In genomic region chr4:164383187-164384181, GRCh38 we compare ENCODE assay signal across 8 cellular contexts.
DNase-seq lines count a peak whose midpoint lies in the region; ATAC-seq and TF ChIP-seq lines count a peak whose summit lies in the region.

No MANE protein-coding gene starts in this region.

- H3F3A ChIP-seq in neural progenitor cell (ENCODE audit: low read depth), result peaks cover 10% of the 10 kb centered on the region

- no peaks in the 10 kb centered on the region for H3K4me1 ChIP-seq in BE2C
- peaks cover 7% of the 10 kb centered on the region for H3K4me1 ChIP-seq in neural progenitor cell

- peak overlapping the region; percentile 99 for H2AFZ ChIP-seq in neural progenitor cell (replicated peaks)

- H3K27me3 ChIP-seq in BE2C (peaks cover 13% of the 10 kb centered on the region), neural progenitor cell (peaks cover 58% of the 10 kb centered on the region)

- H3K9me3 ChIP-seq in BE2C (no peaks in the 10 kb centered on the region), neural progenitor cell (ENCODE audit: low read depth) (no peaks in the 10 kb centered on the region)

- no peaks in the 10 kb centered on the region for H3K9me3 Mint-ChIP-seq in neural progenitor cell

- H3K4me3 Mint-ChIP-seq in neural progenitor cell, result peak overlapping the region; percentile 91

- no peaks in the 10 kb centered on the region for H4K20me1 ChIP-seq in neural progenitor cell (ENCODE audit: low read depth)

- H3K79me2 ChIP-seq in neural progenitor cell (ENCODE audit: low read depth), result no peaks in the 10 kb centered on the region

- peaks cover 13% of the 10 kb centered on the region for H3K27me3 Mint-ChIP-seq in neural progenitor cell (ENCODE audit: insufficient read depth, low read depth)

- H3K27ac Mint-ChIP-seq in neural progenitor cell, result no peak overlapping the region

- H3K9ac ChIP-seq in neural progenitor cell, result peak overlapping the region; percentile 15

- peak overlapping the region; percentile 25; the same call in 1 of the 2 replicates for H3K4me3 ChIP-seq in BE2C (ENCODE audit: low read depth, low read length)
- peak overlapping the region; percentile 47 for H3K4me3 ChIP-seq in epithelial cell of proximal tubule (ENCODE audit: low read depth, low read length)
- H3K4me3 ChIP-seq in neural progenitor cell, result peak overlapping the region; percentile 70

- H3K27ac ChIP-seq in neural progenitor cell, result no peak overlapping the region

- H3K36me3 ChIP-seq in BE2C, result no peaks in the 10 kb centered on the region
- H3K36me3 ChIP-seq in neural progenitor cell, result no peaks in the 10 kb centered on the region

- 0 out of 2 replicates have a peak, but pooled peaks have one; percentile 4 for TF ChIP-seq CTCF in BE2C (IDR thresholded peaks at IDR 0.05; ENCODE audit: low read depth, low read length)
- TF ChIP-seq CTCF in epithelial cell of proximal tubule (conservative IDR thresholded peaks at IDR 0.05; ENCODE audit: low read depth, low read length), result peak; percentile 20
- TF ChIP-seq CTCF in neural progenitor cell (IDR thresholded peaks at IDR 0.05), result peak; percentile 50

- peak overlapping the region; percentile 94 for H3K4me2 ChIP-seq in neural progenitor cell

- peak; percentile 18 for DNase-seq in BE2C
- DNase-seq in NCI-H1930 (lab: John Stamatoyannopoulos, UW), result peak; percentile 33 to 69
- DNase-seq in epithelial cell of proximal tubule (ENCODE audit: low read depth), result no peak
- peak; percentile 86 for DNase-seq in neural progenitor cell (ENCODE audit: low spot score)
- no peak for DNase-seq in DMS79 treated with DMSO at 0.1 percent for 48 hours (lab: John Stamatoyannopoulos, UW)
- DNase-seq in activated CD4-positive, CD25-positive, alpha-beta regulatory T cell treated with anti-CD3 and anti-CD28 coated beads, Interleukin-2, amount 50 U/mL, for 72 hours, result no peak
- DNase-seq in CD1c-positive myeloid dendritic cell (ENCODE audit: extremely low spot score), result no peak

- no peak for ATAC-seq in GM21526 (IDR thresholded peaks at IDR 0.05; ENCODE audit: low FRiP score, unreplicated experiment)

- peaks cover 6% of the 10 kb centered on the region for H3K4me1 Mint-ChIP-seq in neural progenitor cell

- H3K36me3 Mint-ChIP-seq in neural progenitor cell, result no peaks in the 10 kb centered on the region

Comparison
In these comparisons a context has a peak if more than half of its experiments do, and no peak if none do; other contexts are left out.
1. DNase-seq: peak in BE2C (single experiment), NCI-H1930 (2 of 2) and neural progenitor cell (single experiment); none in epithelial cell of proximal tubule (single experiment), DMS79 treated with DMSO at 0.1 percent for 48 hours (single experiment), activated CD4-positive, CD25-positive, alpha-beta regulatory T cell treated with anti-CD3 and anti-CD28 coated beads, Interleukin-2, amount 50 U/mL, for 72 hours (single experiment) and CD1c-positive myeloid dendritic cell (single experiment).
2. Peak in every context shown above with its lines, with median percentiles within 50 percentile points of each other: H3K4me3 ChIP-seq and CTCF ChIP-seq.